ENCODE assay signal across 25 cellular contexts in genomic region chr1:40792036-40792435, GRCh38. TPM values are rescaled to one million over a fixed set of nuclear protein-coding genes. Genes with fewer than 3 reads are reported as not detected.
"Had no signal": no experiment of that assay in that cellular context is flagged by ENCODE, and none has a peak within 500 bp of the region (broad histone marks: within the 10 kb centered on the region; RNA-seq: fewer than 3 reads in every experiment).

No MANE protein-coding gene starts in this region.

- H3K9ac ChIP-seq: parathyroid adenoma had no signal

- H3K9me3 ChIP-seq: neutrophil, suprapubic skin, transverse colon, upper lobe of right lung, vagina had no signal

- FAIRE-seq: colon, keratinocyte had no signal

- DNase-seq: dorsolateral prefrontal cortex; effector CD4-positive, alpha-beta T cell; foreskin melanocyte; head of caudate nucleus; natural killer cell; stimulated activated CD4-positive, alpha-beta T cell treated with anti-CD3 and anti-CD28 coated beads, Interleukin-2, amount 100 ng/mL, for 24 hours; stimulated activated CD4-positive, alpha-beta T cell treated with anti-CD3 and anti-CD28 coated beads, Interleukin-4, amount 100 ng/mL, for 4 hours; stimulated activated naive B cell treated with anti-CD40 and anti-IgM and Interleukin-4, amounts not matched to agents 10 μg/mL and 1 μg/mL and 100 μg/mL, for 72 hours; transverse colon; upper lobe of right lung had no signal

- H3K79me2 ChIP-seq: parathyroid adenoma had no signal

- H3K36me3 ChIP-seq: neutrophil, suprapubic skin, transverse colon, upper lobe of right lung, vagina had no signal

- H3K27me3 Mint-ChIP-seq: stimulated activated naive CD8-positive, alpha-beta T cell treated with anti-CD3 and anti-CD28 coated beads, Interleukin-15, Interleukin-2, amounts not matched to agents 100 ng/mL and 50 ng/mL, for 24 hours had no signal

- H3K27me3 ChIP-seq: dorsolateral prefrontal cortex, suprapubic skin, transverse colon, upper lobe of right lung, vagina had no signal

- H2AFZ ChIP-seq: parathyroid adenoma had no signal

- ATAC-seq: esophagus mucosa; left lobe of liver; natural killer cell; sciatic nerve; stimulated activated naive B cell treated with anti-CD40 and anti-IgM and Interleukin-4, amounts not matched to agents 10 μg/mL and 1 μg/mL and 100 μg/mL, for 72 hours; upper lobe of right lung had no signal

- H3K27ac ChIP-seq: dorsolateral prefrontal cortex, epithelial cell of prostate, neutrophil, parathyroid adenoma, suprapubic skin, upper lobe of right lung, vagina had no signal

- H3K4me3 ChIP-seq: dorsolateral prefrontal cortex, lung, suprapubic skin, transverse colon, upper lobe of right lung, vagina had no signal

- H3K4me1 ChIP-seq: parathyroid adenoma, suprapubic skin, upper lobe of right lung, vagina had no signal

- H3K9me3 Mint-ChIP-seq: memory B cell; natural killer cell; stimulated activated naive B cell treated with anti-CD40 and anti-IgM and Interleukin-4, amounts not matched to agents 10 μg/mL and 1 μg/mL and 100 μg/mL, for 72 hours; stimulated activated naive CD8-positive, alpha-beta T cell treated with anti-CD3 and anti-CD28 coated beads, Interleukin-15, Interleukin-2, amounts not matched to agents 100 ng/mL and 50 ng/mL, for 24 hours had no signal

- H3K36me3 Mint-ChIP-seq: memory B cell; natural killer cell; stimulated activated naive B cell treated with anti-CD40 and anti-IgM and Interleukin-4, amounts not matched to agents 10 μg/mL and 1 μg/mL and 100 μg/mL, for 72 hours had no signal

- H3K27ac Mint-ChIP-seq: memory B cell; natural killer cell; progenitor cell of endocrine pancreas; stimulated activated naive B cell treated with anti-CD40 and anti-IgM and Interleukin-4, amounts not matched to agents 10 μg/mL and 1 μg/mL and 100 μg/mL, for 72 hours; stimulated activated naive CD8-positive, alpha-beta T cell treated with anti-CD3 and anti-CD28 coated beads, Interleukin-15, Interleukin-2, amounts not matched to agents 100 ng/mL and 50 ng/mL, for 24 hours had no signal

- H3K4me3 Mint-ChIP-seq: memory B cell; natural killer cell; stimulated activated naive B cell treated with anti-CD40 and anti-IgM and Interleukin-4, amounts not matched to agents 10 μg/mL and 1 μg/mL and 100 μg/mL, for 72 hours; stimulated activated naive CD8-positive, alpha-beta T cell treated with anti-CD3 and anti-CD28 coated beads, Interleukin-15, Interleukin-2, amounts not matched to agents 100 ng/mL and 50 ng/mL, for 24 hours had no signal

RNA-seq across cellular contexts. Expression of gene KCNQ4, which starts 8.4 kb away (rescaled TPM):
- polyA plus RNA-seq: keratinocyte, neural cell had no signal
